In the genomic region with DNA sequence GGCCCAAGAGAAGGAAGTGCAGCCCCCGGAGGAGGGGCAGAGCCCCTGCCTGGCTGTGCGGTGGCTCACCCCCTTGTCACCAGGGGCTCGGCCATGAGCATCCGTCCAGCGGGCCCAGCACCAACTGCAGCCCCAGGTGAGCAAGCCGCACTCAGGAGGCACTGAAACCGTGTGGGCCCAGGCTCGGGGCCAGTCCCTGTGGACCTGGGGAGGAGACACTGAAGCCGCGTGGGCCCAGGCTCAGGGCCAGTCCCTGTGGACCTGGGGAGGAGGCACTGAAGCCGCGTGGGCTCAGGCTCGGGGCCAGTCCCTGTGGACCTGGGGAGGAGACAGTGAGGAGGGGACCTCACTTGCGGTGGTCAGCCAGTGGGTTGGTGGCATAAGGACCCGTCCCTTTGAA, we compare ENCODE assay signal across 1 cellular context.
TF ChIP-seq lines count a peak whose summit lies in the region.

No MANE protein-coding gene starts in this region.

TF ChIP-seq in HepG2, 621 proteins besides CTCF, POLR2A, EP300 and RAD21:
- TF ChIP-seq ZNF501 (CRISPR knock-in tag; IDR thresholded peaks at IDR 0.05) (no peak), ZFP36L2 (CRISPR knock-in tag; IDR thresholded peaks at IDR 0.05) (no peak), ZNF3 (CRISPR knock-in tag; IDR thresholded peaks at IDR 0.05) (no peak), ZNF260 (CRISPR knock-in tag; IDR thresholded peaks at IDR 0.05; ENCODE audit: borderline replicate concordance, low read depth) (no peak), ZNF441 (CRISPR knock-in tag; IDR thresholded peaks at IDR 0.05; ENCODE audit: borderline replicate concordance) (no peak), NR3C1 (CRISPR knock-in tag; IDR thresholded peaks at IDR 0.05) (no peak), ZNF251 (CRISPR knock-in tag; IDR thresholded peaks at IDR 0.05) (no peak), NAIF1 (CRISPR knock-in tag; IDR thresholded peaks at IDR 0.05; ENCODE audit: borderline replicate concordance) (no peak), ZNF282 (IDR thresholded peaks at IDR 0.05; ENCODE audit: partially characterized antibody) (no peak), SSRP1 (CRISPR knock-in tag; IDR thresholded peaks at IDR 0.05) (no peak), KDM5A (IDR thresholded peaks at IDR 0.05; ENCODE audit: borderline replicate concordance, low read length) (no peak)
- TF ChIP-seq, protein P1, sequence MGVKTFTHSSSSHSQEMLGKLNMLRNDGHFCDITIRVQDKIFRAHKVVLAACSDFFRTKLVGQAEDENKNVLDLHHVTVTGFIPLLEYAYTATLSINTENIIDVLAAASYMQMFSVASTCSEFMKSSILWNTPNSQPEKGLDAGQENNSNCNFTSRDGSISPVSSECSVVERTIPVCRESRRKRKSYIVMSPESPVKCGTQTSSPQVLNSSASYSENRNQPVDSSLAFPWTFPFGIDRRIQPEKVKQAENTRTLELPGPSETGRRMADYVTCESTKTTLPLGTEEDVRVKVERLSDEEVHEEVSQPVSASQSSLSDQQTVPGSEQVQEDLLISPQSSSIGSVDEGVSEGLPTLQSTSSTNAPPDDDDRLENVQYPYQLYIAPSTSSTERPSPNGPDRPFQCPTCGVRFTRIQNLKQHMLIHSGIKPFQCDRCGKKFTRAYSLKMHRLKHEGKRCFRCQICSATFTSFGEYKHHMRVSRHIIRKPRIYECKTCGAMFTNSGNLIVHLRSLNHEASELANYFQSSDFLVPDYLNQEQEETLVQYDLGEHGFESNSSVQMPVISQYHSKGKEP (CRISPR knock-in tag; IDR thresholded peaks at IDR 0.05): no peak
- TF ChIP-seq, protein P2, sequence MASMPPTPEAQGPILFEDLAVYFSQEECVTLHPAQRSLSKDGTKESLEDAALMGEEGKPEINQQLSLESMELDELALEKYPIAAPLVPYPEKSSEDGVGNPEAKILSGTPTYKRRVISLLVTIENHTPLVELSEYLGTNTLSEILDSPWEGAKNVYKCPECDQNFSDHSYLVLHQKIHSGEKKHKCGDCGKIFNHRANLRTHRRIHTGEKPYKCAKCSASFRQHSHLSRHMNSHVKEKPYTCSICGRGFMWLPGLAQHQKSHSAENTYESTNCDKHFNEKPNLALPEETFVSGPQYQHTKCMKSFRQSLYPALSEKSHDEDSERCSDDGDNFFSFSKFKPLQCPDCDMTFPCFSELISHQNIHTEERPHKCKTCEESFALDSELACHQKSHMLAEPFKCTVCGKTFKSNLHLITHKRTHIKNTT (CRISPR knock-in tag; IDR thresholded peaks at IDR 0.05): no peak
- TF ChIP-seq, protein P3, sequence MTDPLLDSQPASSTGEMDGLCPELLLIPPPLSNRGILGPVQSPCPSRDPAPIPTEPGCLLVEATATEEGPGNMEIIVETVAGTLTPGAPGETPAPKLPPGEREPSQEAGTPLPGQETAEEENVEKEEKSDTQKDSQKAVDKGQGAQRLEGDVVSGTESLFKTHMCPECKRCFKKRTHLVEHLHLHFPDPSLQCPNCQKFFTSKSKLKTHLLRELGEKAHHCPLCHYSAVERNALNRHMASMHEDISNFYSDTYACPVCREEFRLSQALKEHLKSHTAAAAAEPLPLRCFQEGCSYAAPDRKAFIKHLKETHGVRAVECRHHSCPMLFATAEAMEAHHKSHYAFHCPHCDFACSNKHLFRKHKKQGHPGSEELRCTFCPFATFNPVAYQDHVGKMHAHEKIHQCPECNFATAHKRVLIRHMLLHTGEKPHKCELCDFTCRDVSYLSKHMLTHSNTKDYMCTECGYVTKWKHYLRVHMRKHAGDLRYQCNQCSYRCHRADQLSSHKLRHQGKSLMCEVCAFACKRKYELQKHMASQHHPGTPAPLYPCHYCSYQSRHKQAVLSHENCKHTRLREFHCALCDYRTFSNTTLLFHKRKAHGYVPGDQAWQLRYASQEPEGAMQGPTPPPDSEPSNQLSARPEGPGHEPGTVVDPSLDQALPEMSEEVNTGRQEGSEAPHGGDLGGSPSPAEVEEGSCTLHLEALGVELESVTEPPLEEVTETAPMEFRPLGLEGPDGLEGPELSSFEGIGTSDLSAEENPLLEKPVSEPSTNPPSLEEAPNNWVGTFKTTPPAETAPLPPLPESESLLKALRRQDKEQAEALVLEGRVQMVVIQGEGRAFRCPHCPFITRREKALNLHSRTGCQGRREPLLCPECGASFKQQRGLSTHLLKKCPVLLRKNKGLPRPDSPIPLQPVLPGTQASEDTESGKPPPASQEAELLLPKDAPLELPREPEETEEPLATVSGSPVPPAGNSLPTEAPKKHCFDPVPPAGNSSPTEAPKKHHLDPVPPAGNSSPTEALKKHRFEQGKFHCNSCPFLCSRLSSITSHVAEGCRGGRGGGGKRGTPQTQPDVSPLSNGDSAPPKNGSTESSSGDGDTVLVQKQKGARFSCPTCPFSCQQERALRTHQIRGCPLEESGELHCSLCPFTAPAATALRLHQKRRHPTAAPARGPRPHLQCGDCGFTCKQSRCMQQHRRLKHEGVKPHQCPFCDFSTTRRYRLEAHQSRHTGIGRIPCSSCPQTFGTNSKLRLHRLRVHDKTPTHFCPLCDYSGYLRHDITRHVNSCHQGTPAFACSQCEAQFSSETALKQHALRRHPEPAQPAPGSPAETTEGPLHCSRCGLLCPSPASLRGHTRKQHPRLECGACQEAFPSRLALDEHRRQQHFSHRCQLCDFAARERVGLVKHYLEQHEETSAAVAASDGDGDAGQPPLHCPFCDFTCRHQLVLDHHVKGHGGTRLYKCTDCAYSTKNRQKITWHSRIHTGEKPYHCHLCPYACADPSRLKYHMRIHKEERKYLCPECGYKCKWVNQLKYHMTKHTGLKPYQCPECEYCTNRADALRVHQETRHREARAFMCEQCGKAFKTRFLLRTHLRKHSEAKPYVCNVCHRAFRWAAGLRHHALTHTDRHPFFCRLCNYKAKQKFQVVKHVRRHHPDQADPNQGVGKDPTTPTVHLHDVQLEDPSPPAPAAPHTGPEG (CRISPR knock-in tag; IDR thresholded peaks at IDR 0.05): no peak
- TF ChIP-seq, protein P4, sequence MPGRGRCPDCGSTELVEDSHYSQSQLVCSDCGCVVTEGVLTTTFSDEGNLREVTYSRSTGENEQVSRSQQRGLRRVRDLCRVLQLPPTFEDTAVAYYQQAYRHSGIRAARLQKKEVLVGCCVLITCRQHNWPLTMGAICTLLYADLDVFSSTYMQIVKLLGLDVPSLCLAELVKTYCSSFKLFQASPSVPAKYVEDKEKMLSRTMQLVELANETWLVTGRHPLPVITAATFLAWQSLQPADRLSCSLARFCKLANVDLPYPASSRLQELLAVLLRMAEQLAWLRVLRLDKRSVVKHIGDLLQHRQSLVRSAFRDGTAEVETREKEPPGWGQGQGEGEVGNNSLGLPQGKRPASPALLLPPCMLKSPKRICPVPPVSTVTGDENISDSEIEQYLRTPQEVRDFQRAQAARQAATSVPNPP (CRISPR knock-in tag; IDR thresholded peaks at IDR 0.05): no peak
- TF ChIP-seq, protein P5, sequence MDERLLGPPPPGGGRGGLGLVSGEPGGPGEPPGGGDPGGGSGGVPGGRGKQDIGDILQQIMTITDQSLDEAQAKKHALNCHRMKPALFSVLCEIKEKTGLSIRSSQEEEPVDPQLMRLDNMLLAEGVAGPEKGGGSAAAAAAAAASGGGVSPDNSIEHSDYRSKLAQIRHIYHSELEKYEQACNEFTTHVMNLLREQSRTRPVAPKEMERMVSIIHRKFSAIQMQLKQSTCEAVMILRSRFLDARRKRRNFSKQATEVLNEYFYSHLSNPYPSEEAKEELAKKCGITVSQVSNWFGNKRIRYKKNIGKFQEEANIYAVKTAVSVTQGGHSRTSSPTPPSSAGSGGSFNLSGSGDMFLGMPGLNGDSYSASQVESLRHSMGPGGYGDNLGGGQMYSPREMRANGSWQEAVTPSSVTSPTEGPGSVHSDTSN (CRISPR knock-in tag; IDR thresholded peaks at IDR 0.05): no peak
- TF ChIP-seq, protein P6, sequence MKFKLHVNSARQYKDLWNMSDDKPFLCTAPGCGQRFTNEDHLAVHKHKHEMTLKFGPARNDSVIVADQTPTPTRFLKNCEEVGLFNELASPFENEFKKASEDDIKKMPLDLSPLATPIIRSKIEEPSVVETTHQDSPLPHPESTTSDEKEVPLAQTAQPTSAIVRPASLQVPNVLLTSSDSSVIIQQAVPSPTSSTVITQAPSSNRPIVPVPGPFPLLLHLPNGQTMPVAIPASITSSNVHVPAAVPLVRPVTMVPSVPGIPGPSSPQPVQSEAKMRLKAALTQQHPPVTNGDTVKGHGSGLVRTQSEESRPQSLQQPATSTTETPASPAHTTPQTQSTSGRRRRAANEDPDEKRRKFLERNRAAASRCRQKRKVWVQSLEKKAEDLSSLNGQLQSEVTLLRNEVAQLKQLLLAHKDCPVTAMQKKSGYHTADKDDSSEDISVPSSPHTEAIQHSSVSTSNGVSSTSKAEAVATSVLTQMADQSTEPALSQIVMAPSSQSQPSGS (CRISPR knock-in tag; IDR thresholded peaks at IDR 0.05): no peak
